ENCODE assay signal across 1 cellular context in genomic region chr18:2380101-2380500, GRCh38.
TF ChIP-seq lines count a peak whose summit lies in the region.

No MANE protein-coding gene starts in this region.

TF ChIP-seq in H1, 55 proteins besides CTCF, POLR2A, EP300 and RAD21:
- TF ChIP-seq ATF2 (IDR thresholded peaks at IDR 0.05; ENCODE audit: low read length): no peak
- TF ChIP-seq RBBP5 (IDR thresholded peaks at IDR 0.05; ENCODE audit: borderline replicate concordance, low read depth, low read length): no peak
- no peak for TF ChIP-seq JUN (IDR thresholded peaks at IDR 0.05; ENCODE audit: low read depth, low read length)
- no peak for TF ChIP-seq SIN3A (conservative IDR thresholded peaks at IDR 0.05 in 1 of 2, IDR thresholded peaks at IDR 0.05 in 1 of 2; ENCODE audit: low read depth in 1 of 2, low read length in 2 of 2)
- no peak for TF ChIP-seq TAF7 (optimal IDR thresholded peaks at IDR 0.05; ENCODE audit: borderline replicate concordance, low read depth, low read length)
TF ChIP-seq in H1: peak in this region for 0.
